Comparison of ENCODE assay signal across 1 cellular context in the genomic region with DNA sequence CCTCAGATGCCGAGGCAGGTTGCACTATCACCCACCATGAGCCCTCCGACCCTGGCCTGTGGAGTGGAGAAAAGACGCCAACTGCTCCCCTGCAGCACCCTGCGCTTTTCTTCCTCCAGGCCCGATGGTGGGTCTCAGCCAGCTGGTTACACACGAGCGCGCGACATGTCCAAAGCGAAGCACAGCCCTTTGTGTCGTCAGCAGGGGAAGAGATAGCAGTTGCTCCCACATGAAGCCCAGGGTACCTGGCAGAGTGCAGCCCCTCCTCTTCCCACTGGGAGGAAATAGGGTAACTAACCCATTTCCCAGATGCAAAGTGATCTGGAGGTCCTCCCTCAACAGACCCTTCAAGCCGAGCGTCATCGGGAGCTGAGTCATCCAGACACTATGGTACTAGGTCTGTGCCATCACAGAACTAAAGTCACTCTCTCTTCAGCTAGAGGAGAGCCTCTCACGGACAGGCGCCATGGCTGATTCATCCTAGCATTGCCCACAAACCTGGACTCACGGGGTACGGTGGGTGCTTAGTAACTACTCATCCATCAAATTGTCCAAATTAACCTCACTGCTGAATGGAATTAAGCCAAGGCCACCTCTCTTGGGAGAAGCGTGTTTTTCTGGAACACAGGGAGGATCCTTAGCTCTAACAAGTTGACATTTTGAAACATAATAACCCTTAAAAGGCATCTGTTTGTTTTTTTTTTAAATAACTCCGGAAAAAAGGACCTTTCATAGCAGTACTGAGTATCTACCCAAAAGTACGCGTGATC.
TF ChIP-seq lines count a peak whose summit lies in the region.

No MANE protein-coding gene starts in this region.

TF ChIP-seq in HepG2, 621 proteins besides CTCF, POLR2A, EP300 and RAD21 (continued from another document):
- TF ChIP-seq, protein P1, sequence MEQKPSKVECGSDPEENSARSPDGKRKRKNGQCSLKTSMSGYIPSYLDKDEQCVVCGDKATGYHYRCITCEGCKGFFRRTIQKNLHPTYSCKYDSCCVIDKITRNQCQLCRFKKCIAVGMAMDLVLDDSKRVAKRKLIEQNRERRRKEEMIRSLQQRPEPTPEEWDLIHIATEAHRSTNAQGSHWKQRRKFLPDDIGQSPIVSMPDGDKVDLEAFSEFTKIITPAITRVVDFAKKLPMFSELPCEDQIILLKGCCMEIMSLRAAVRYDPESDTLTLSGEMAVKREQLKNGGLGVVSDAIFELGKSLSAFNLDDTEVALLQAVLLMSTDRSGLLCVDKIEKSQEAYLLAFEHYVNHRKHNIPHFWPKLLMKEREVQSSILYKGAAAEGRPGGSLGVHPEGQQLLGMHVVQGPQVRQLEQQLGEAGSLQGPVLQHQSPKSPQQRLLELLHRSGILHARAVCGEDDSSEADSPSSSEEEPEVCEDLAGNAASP (CRISPR knock-in tag; IDR thresholded peaks at IDR 0.05; ENCODE audit: borderline replicate concordance), result no peak
- TF ChIP-seq ZNF3 (CRISPR knock-in tag; IDR thresholded peaks at IDR 0.05) (no peak), ZC3H13 (CRISPR knock-in tag; IDR thresholded peaks at IDR 0.05) (peak; percentile 34; the same call in 1 of the 2 replicates), AGO2 (optimal IDR thresholded peaks at IDR 0.05; ENCODE audit: low read depth, low read length) (peak; percentile 48), RAD51 (IDR thresholded peaks at IDR 0.05; ENCODE audit: borderline replicate concordance) (no peak), ZNF430 (CRISPR knock-in tag; IDR thresholded peaks at IDR 0.05) (no peak), ATF7 (IDR thresholded peaks at IDR 0.05) (no peak), ATF7 (CRISPR knock-in tag; IDR thresholded peaks at IDR 0.05) (no peak), ZNF232 (CRISPR knock-in tag; IDR thresholded peaks at IDR 0.05; ENCODE audit: borderline replicate concordance) (no peak), POLR2AphosphoS5 (IDR thresholded peaks at IDR 0.05; ENCODE audit: low read depth, low read length) (0 out of 2 replicates have a peak, but pooled peaks have one; percentile 14), MBD4 (IDR thresholded peaks at IDR 0.05; ENCODE audit: borderline replicate concordance, low read length) (no peak), ZFP36L1 (CRISPR knock-in tag; IDR thresholded peaks at IDR 0.05) (no peak)
- TF ChIP-seq, protein P2, sequence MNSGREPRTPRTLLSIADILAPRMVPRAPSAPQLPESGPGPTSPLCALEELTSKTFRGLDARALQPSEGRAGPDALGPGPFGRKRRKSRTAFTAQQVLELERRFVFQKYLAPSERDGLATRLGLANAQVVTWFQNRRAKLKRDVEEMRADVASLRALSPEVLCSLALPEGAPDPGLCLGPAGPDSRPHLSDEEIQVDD (CRISPR knock-in tag; IDR thresholded peaks at IDR 0.05; ENCODE audit: borderline replicate concordance), result no peak
- TF ChIP-seq, protein P3, sequence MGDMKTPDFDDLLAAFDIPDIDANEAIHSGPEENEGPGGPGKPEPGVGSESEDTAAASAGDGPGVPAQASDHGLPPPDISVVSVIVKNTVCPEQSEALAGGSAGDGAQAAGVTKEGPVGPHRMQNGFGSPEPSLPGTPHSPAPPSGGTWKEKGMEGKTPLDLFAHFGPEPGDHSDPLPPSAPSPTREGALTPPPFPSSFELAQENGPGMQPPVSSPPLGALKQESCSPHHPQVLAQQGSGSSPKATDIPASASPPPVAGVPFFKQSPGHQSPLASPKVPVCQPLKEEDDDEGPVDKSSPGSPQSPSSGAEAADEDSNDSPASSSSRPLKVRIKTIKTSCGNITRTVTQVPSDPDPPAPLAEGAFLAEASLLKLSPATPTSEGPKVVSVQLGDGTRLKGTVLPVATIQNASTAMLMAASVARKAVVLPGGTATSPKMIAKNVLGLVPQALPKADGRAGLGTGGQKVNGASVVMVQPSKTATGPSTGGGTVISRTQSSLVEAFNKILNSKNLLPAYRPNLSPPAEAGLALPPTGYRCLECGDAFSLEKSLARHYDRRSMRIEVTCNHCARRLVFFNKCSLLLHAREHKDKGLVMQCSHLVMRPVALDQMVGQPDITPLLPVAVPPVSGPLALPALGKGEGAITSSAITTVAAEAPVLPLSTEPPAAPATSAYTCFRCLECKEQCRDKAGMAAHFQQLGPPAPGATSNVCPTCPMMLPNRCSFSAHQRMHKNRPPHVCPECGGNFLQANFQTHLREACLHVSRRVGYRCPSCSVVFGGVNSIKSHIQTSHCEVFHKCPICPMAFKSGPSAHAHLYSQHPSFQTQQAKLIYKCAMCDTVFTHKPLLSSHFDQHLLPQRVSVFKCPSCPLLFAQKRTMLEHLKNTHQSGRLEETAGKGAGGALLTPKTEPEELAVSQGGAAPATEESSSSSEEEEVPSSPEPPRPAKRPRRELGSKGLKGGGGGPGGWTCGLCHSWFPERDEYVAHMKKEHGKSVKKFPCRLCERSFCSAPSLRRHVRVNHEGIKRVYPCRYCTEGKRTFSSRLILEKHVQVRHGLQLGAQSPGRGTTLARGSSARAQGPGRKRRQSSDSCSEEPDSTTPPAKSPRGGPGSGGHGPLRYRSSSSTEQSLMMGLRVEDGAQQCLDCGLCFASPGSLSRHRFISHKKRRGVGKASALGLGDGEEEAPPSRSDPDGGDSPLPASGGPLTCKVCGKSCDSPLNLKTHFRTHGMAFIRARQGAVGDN (CRISPR knock-in tag; IDR thresholded peaks at IDR 0.05), result peak; percentile 20; the same call in 1 of the 2 replicates
- TF ChIP-seq, protein P4, sequence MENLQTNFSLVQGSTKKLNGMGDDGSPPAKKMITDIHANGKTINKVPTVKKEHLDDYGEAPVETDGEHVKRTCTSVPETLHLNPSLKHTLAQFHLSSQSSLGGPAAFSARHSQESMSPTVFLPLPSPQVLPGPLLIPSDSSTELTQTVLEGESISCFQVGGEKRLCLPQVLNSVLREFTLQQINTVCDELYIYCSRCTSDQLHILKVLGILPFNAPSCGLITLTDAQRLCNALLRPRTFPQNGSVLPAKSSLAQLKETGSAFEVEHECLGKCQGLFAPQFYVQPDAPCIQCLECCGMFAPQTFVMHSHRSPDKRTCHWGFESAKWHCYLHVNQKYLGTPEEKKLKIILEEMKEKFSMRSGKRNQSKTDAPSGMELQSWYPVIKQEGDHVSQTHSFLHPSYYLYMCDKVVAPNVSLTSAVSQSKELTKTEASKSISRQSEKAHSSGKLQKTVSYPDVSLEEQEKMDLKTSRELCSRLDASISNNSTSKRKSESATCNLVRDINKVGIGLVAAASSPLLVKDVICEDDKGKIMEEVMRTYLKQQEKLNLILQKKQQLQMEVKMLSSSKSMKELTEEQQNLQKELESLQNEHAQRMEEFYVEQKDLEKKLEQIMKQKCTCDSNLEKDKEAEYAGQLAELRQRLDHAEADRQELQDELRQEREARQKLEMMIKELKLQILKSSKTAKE (CRISPR knock-in tag; IDR thresholded peaks at IDR 0.05; ENCODE audit: borderline replicate concordance), result no peak
